14 cellular contexts compared by ENCODE assay signal in genomic region chr11:100928426-100928825, GRCh38.
"Had no signal": no experiment of that assay in that cellular context is flagged by ENCODE, and none has a peak within 500 bp of the region (broad histone marks: within the 10 kb centered on the region; RNA-seq: fewer than 3 reads in every experiment).

No MANE protein-coding gene starts in this region.

- H3K4me3 ChIP-seq: gastrocnemius medialis, left lung, prostate gland, right atrium auricular region, tibial nerve, uterus had no signal

- DNase-seq: activated CD4-positive, alpha-beta T cell treated with anti-CD3 and anti-CD28 coated beads, Interleukin-2, amount 10 ng/mL, durations not matched to agents 24 days and 14 days; activated CD4-positive, CD25-positive, alpha-beta regulatory T cell; activated CD8-positive, alpha-beta T cell treated with anti-CD3 and anti-CD28 coated beads for 36 hours; activated naive CD4-positive, alpha-beta T cell treated with anti-CD3 and anti-CD28 coated beads for 36 hours; activated T-cell treated with anti-CD3 and anti-CD28 coated beads, Interleukin-2, amount 50 U/mL, for 24 hours; cortex of kidney; gastrocnemius medialis; head of caudate nucleus; left lung; T-helper 9 cell; uterus had no signal

- ATAC-seq: activated CD8-positive, alpha-beta T cell treated with anti-CD3 and anti-CD28 coated beads for 36 hours; gastrocnemius medialis; left lung had no signal

- H3K9me3 ChIP-seq: gastrocnemius medialis, left lung, prostate gland, right atrium auricular region, tibial nerve, uterus had no signal

- H3K27me3 ChIP-seq: gastrocnemius medialis, left lung, right atrium auricular region, tibial nerve, uterus had no signal

- H3K27ac ChIP-seq: gastrocnemius medialis, left lung, prostate gland, right atrium auricular region, uterus had no signal

- H3K36me3 ChIP-seq: gastrocnemius medialis, left lung, prostate gland, right atrium auricular region, tibial nerve, uterus had no signal

- H3K4me1 ChIP-seq: gastrocnemius medialis, left lung, prostate gland, right atrium auricular region, uterus had no signal
